Comparison of ENCODE assay signal across 12 cellular contexts in the genomic region with DNA sequence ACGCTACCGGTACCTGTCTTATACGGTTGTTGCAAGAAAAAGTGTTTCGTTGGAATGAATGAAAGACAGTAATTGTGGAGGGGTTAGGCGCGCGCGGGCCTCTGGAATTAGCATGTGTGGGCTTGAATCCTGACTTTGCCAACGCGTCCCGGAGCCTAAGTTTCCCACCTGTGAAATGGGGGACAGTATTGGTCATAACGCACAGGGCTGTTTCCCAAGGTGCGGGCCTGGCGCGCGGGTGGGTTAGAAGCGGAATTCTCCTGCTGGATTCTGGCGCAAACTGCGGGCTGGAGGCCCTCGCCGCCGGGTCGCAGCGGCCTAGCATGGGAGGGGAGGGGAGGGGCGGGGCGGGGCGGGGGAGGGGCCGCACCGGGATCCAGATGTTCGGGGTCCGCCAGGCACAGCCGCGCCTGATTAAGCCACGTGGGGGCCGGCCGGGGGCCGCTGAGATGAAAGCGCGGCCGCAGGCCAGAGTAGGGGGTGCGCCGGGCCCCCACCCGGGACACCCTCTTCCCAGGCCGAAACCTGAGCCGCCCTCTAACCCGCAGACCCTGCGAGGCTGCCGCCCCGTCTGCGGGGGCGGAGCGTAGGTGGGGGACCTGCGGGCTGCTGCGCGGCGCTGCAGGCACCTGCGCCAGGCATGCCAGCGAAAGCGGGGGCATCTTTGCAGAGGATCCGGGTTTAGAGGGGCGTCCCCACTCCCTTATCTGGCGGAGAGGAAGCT. TPM values are rescaled to one million over a fixed set of nuclear protein-coding genes. Genes with fewer than 3 reads are reported as not detected.
DNase-seq lines count a peak whose midpoint lies in the region; ATAC-seq, FAIRE-seq and TF ChIP-seq lines count a peak whose summit lies in the region.
"Had no signal": no experiment of that assay in that cellular context is flagged by ENCODE, and none has a peak within 500 bp of the region (broad histone marks: within the 10 kb centered on the region; RNA-seq: fewer than 3 reads in every experiment).

No MANE protein-coding gene starts in this region.

- peak; percentile 33 for FAIRE-seq in HTR-8/SVneo (lab: Jason Lieb, UNC)

- H3K9me3 Mint-ChIP-seq in osteocyte (ENCODE audit: unreplicated experiment): no peaks in the 10 kb centered on the region

- H3F3A ChIP-seq in SK-N-SH (replicated peaks; ENCODE audit: insufficient read depth): peaks cover 18% of the 10 kb centered on the region

- TF ChIP-seq CTCF in SK-N-SH (IDR thresholded peaks at IDR 0.05) (no peak), coronary artery (IDR thresholded peaks at IDR 0.05) (no peak), osteocyte (IDR thresholded peaks at IDR 0.05) (no peak)

- no peaks in the 10 kb centered on the region for H4K20me1 ChIP-seq in SK-N-SH (ENCODE audit: insufficient read depth)

- no peak overlapping the region for H2AFZ ChIP-seq in SK-N-SH (ENCODE audit: low read depth)

- H3K36me3 ChIP-seq in SK-N-SH (replicated peaks in 1 of 2; ENCODE audit: control insufficient read depth in 1 of 2, insufficient read depth in 2 of 2, low read length in 1 of 2): no peaks in the 10 kb centered on the region
- H3K36me3 ChIP-seq: left lung had no signal

- POLR2A ChIA-PET in SK-N-SH (lab: Yijun Ruan, JAX): interaction anchor here (0.6 kb wide), 1 partner anchor 154 kb away, joined by 3 read pairs; no protein-coding TSS in a partner anchor

- peaks cover 50% of the 10 kb centered on the region for H3K27me3 Mint-ChIP-seq in osteocyte (ENCODE audit: unreplicated experiment)

- H3K9me2 ChIP-seq in SK-N-SH: no peaks in the 10 kb centered on the region

- peaks cover 54% of the 10 kb centered on the region for H3K27me3 ChIP-seq in SK-N-SH (ENCODE audit: insufficient read depth)

- TF ChIP-seq EP300 in SK-N-SH (IDR thresholded peaks at IDR 0.05; ENCODE audit: borderline replicate concordance in 1 of 2, low read depth in 1 of 2, low read length in 1 of 2): no peak

- TF ChIP-seq RAD21 in SK-N-SH (IDR thresholded peaks at IDR 0.05; ENCODE audit: low read length): no peak

- H3K4me2 ChIP-seq in SK-N-SH: peak overlapping the region; percentile 99

- peak overlapping the region; percentile 73 to 78 for H3K4me3 ChIP-seq in SK-N-SH (ENCODE audit: low read depth in 2 of 2, low read length in 1 of 2)
- peak overlapping the region; percentile 83 for H3K4me3 ChIP-seq in coronary artery

- 7% methylated on average over 27 of the region's 62 CpGs for WGBS in SK-N-SH (ENCODE audit: low lambda C conversion rate)

- H3K27ac ChIP-seq in SK-N-SH (ENCODE audit: low read depth in 2 of 2, low read length in 1 of 2) (no peak overlapping the region), coronary artery (no peak overlapping the region)
- H3K27ac ChIP-seq: left lung, RWPE1 had no signal

- no peaks in the 10 kb centered on the region for H3K79me2 ChIP-seq in SK-N-SH (ENCODE audit: insufficient read depth)

- CTCF ChIA-PET in SK-N-SH (lab: Yijun Ruan, JAX): interaction anchor here (0.8 to 2.2 kb wide), 7 partner anchors 9 to 254 kb away, joined by 3 to 13 read pairs (median 4); a partner anchor contains a TSS

- H3K4me1 ChIP-seq in SK-N-SH (ENCODE audit: control insufficient read depth in 1 of 2, insufficient read depth in 2 of 2, low read depth in 1 of 2, low read length in 1 of 2): peaks cover 15 to 19% of the 10 kb centered on the region in 2 experiments; a peak in 2 of 4 replicates

- H3K9me3 ChIP-seq in SK-N-SH: no peaks in the 10 kb centered on the region
- H3K9me3 ChIP-seq: left lung had no signal

- ATAC-seq in SK-N-SH treated with all-trans-retinoic acid at 6 μM for 48 hours: no peak
- ATAC-seq in HG03460 (IDR thresholded peaks at IDR 0.05; ENCODE audit: unreplicated experiment): no peak
- no peak for ATAC-seq in HG03108 (IDR thresholded peaks at IDR 0.05; ENCODE audit: unreplicated experiment)

- H3K4me1 Mint-ChIP-seq in osteocyte (ENCODE audit: unreplicated experiment): peaks cover 23% of the 10 kb centered on the region

- H3K4me3 Mint-ChIP-seq in osteocyte (ENCODE audit: unreplicated experiment): peak overlapping the region; percentile 10

- H3K27ac Mint-ChIP-seq in osteocyte (ENCODE audit: unreplicated experiment): no peak overlapping the region

- H3K9ac ChIP-seq in SK-N-SH: no peak overlapping the region

- H3K36me3 Mint-ChIP-seq in osteocyte (ENCODE audit: unreplicated experiment): peaks cover 4% of the 10 kb centered on the region

- DNase-seq in SK-N-SH (peak; percentile 86), HTR-8/SVneo (ENCODE audit: insufficient read length, low spot score) (no peak), coronary artery (ENCODE audit: low spot score) (no peak), osteocyte (ENCODE audit: extremely low spot score, unreplicated experiment) (no peak), NCI-H2029 treated with DMSO at 0.1 percent for 48 hours (lab: John Stamatoyannopoulos, UW) (no peak)
- DNase-seq: effector CD4-positive, alpha-beta T cell; left lung; stimulated activated CD4-positive, alpha-beta T cell treated with anti-CD3 and anti-CD28 coated beads, Interleukin-15, amount 100 ng/mL, for 24 hours had no signal

TF ChIP-seq in SK-N-SH, 30 proteins besides CTCF, POLR2A, EP300 and RAD21 (continues in another document):
- no peak for TF ChIP-seq TAF1 (IDR thresholded peaks at IDR 0.05; ENCODE audit: borderline replicate concordance, low read depth, low read length)
- TF ChIP-seq, protein P1, sequence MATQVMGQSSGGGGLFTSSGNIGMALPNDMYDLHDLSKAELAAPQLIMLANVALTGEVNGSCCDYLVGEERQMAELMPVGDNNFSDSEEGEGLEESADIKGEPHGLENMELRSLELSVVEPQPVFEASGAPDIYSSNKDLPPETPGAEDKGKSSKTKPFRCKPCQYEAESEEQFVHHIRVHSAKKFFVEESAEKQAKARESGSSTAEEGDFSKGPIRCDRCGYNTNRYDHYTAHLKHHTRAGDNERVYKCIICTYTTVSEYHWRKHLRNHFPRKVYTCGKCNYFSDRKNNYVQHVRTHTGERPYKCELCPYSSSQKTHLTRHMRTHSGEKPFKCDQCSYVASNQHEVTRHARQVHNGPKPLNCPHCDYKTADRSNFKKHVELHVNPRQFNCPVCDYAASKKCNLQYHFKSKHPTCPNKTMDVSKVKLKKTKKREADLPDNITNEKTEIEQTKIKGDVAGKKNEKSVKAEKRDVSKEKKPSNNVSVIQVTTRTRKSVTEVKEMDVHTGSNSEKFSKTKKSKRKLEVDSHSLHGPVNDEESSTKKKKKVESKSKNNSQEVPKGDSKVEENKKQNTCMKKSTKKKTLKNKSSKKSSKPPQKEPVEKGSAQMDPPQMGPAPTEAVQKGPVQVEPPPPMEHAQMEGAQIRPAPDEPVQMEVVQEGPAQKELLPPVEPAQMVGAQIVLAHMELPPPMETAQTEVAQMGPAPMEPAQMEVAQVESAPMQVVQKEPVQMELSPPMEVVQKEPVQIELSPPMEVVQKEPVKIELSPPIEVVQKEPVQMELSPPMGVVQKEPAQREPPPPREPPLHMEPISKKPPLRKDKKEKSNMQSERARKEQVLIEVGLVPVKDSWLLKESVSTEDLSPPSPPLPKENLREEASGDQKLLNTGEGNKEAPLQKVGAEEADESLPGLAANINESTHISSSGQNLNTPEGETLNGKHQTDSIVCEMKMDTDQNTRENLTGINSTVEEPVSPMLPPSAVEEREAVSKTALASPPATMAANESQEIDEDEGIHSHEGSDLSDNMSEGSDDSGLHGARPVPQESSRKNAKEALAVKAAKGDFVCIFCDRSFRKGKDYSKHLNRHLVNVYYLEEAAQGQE (IDR thresholded peaks at IDR 0.05; ENCODE audit: low read depth, low read length): no peak

TF ChIP-seq in SK-N-SH treated with all-trans-retinoic acid at 6 μM for 48 hours, 23 proteins besides CTCF, POLR2A, EP300 and RAD21:
- TF ChIP-seq BACH2 (CRISPR knock-in tag; IDR thresholded peaks at IDR 0.05; ENCODE audit: borderline replicate concordance) (no peak), ZNF565 (CRISPR knock-in tag; conservative IDR thresholded peaks at IDR 0.05; ENCODE audit: low read depth) (no peak)

RNA-seq across cellular contexts. Expression of a gene that starts 1.2 kb away (rescaled TPM):
- polyA plus RNA-seq in SK-N-SH (2012; rRNA removed): 5.8 and 9.6 TPM in 2 replicates
- 4.5 and 7.3 TPM in 2 replicates for polyA plus RNA-seq in SK-N-SH (2012; cell fraction: cytosol; rRNA removed)
- 44.4 and 61.6 TPM in 2 replicates for polyA plus RNA-seq in SK-N-SH (2012; cell fraction: nucleus; rRNA removed)
- 4.7 and 5.9 TPM in 2 replicates for total RNA-seq in osteocyte

RNA-seq across cellular contexts. Expression of a gene that starts 4.9 kb away (rescaled TPM):
- 0.71 and 0.84 TPM in 2 replicates for polyA plus RNA-seq in SK-N-SH (2012; rRNA removed)
- 0.77 and 1.1 TPM in 2 replicates for polyA plus RNA-seq in SK-N-SH (2012; cell fraction: cytosol; rRNA removed)
- polyA plus RNA-seq in SK-N-SH (2012; cell fraction: nucleus; rRNA removed): 1.9 TPM in 2 replicates
- 17.0 and 18.7 TPM in 2 replicates for total RNA-seq in osteocyte

RNA-seq across cellular contexts. Expression of a gene that starts 22.9 kb away (rescaled TPM):
- 109 and 159 TPM in 2 replicates for polyA plus RNA-seq in SK-N-SH (2012; rRNA removed)
- 85.3 and 102 TPM in 2 replicates for polyA plus RNA-seq in SK-N-SH (2012; cell fraction: cytosol; rRNA removed)
- polyA plus RNA-seq in SK-N-SH (2012; cell fraction: nucleus; rRNA removed): 472 and 877 TPM in 2 replicates
- total RNA-seq in osteocyte: 55.7 and 59.4 TPM in 2 replicates

RNA-seq across cellular contexts. Expression of a gene that starts 25.3 kb away (rescaled TPM):
- 1.9 and 4.6 TPM in 2 replicates for polyA plus RNA-seq in SK-N-SH (2012; rRNA removed)
- 1.7 and 1.8 TPM in 2 replicates for polyA plus RNA-seq in SK-N-SH (2012; cell fraction: cytosol; rRNA removed)
- 5.0 and 5.5 TPM in 2 replicates for polyA plus RNA-seq in SK-N-SH (2012; cell fraction: nucleus; rRNA removed)
- total RNA-seq in osteocyte: 12.4 and 13.2 TPM in 2 replicates

RNA-seq across cellular contexts. Expression of a gene that starts 39.8 kb away (rescaled TPM):
- polyA plus RNA-seq in SK-N-SH (2012; rRNA removed): 2,690 and 3,026 TPM in 2 replicates
- polyA plus RNA-seq in SK-N-SH (2012; cell fraction: cytosol; rRNA removed): 2,274 and 2,526 TPM in 2 replicates
- polyA plus RNA-seq in SK-N-SH (2012; cell fraction: nucleus; rRNA removed): 940 and 1,966 TPM in 2 replicates
- 1,032 and 1,081 TPM in 2 replicates for total RNA-seq in osteocyte
